In genomic region chr5:172659909-172660628, GRCh38 we compare ENCODE assay signal across 8 cellular contexts. TPM values are rescaled to one million over a fixed set of nuclear protein-coding genes. Genes with fewer than 3 reads are reported as not detected.
DNase-seq lines count a peak whose midpoint lies in the region; ATAC-seq and TF ChIP-seq lines count a peak whose summit lies in the region.

No MANE protein-coding gene starts in this region.

- DNase-seq in SK-N-DZ (ENCODE audit: low spot score) (peak; percentile 78), fibroblast of pulmonary artery (ENCODE audit: low read depth) (peak; percentile 71), neural crest cell (ENCODE audit: low read depth, low spot score) (peak; percentile 65), PC-9 (no peak), NCI-H82 (lab: John Stamatoyannopoulos, UW) (no peak)
- no peak for DNase-seq in T-helper 2 cell treated with Interferon-gamma antibody and Interleukin-4, amounts not matched to agents 5 μg/mL and 100 μg/mL, for 36 hours (ENCODE audit: low spot score)

- no peaks in the 10 kb centered on the region for H3K27me3 ChIP-seq in PC-9 (ENCODE audit: insufficient read depth, low read depth)

- no peaks in the 10 kb centered on the region for H3K9me2 ChIP-seq in PC-9 (ENCODE audit: insufficient read depth)

- peaks cover 63% of the 10 kb centered on the region for H3K4me1 Mint-ChIP-seq in neural crest cell
- no peaks in the 10 kb centered on the region for H3K4me1 Mint-ChIP-seq in T-helper 2 cell treated with Interferon-gamma antibody and Interleukin-4, amounts not matched to agents 5 μg/mL and 100 μg/mL, for 36 hours (ENCODE audit: low read depth)

- H2AFZ ChIP-seq in PC-9, result no peak overlapping the region

- no TSS peak for BruUV-seq in PC-9 (replicated peaks; lab: Mats Ljungman, UMichigan)

- H3K4me2 ChIP-seq in PC-9, result no peak overlapping the region

- H3K36me3 Mint-ChIP-seq in neural crest cell (ENCODE audit: low read depth), result no peaks in the 10 kb centered on the region
- no peaks in the 10 kb centered on the region for H3K36me3 Mint-ChIP-seq in T-helper 2 cell treated with Interferon-gamma antibody and Interleukin-4, amounts not matched to agents 5 μg/mL and 100 μg/mL, for 36 hours (ENCODE audit: low read depth)

- H3K4me3 Mint-ChIP-seq in neural crest cell, result peak overlapping the region; percentile 58
- no peak overlapping the region for H3K4me3 Mint-ChIP-seq in T-helper 2 cell treated with Interferon-gamma antibody and Interleukin-4, amounts not matched to agents 5 μg/mL and 100 μg/mL, for 36 hours

- no peak overlapping the region for H3K4me3 ChIP-seq in fibroblast of pulmonary artery (replicated peaks; ENCODE audit: low read depth, low read length)
- no peak overlapping the region for H3K4me3 ChIP-seq in PC-9

- H4K20me1 ChIP-seq in PC-9 (ENCODE audit: insufficient read depth), result no peaks in the 10 kb centered on the region

- no peaks in the 10 kb centered on the region for H3F3A ChIP-seq in PC-9 (ENCODE audit: insufficient read depth, low read depth)

- no peaks in the 10 kb centered on the region for H3K27me3 Mint-ChIP-seq in neural crest cell (ENCODE audit: low read depth)
- H3K27me3 Mint-ChIP-seq in T-helper 2 cell treated with Interferon-gamma antibody and Interleukin-4, amounts not matched to agents 5 μg/mL and 100 μg/mL, for 36 hours (ENCODE audit: low read depth), result no peaks in the 10 kb centered on the region

- no peaks in the 10 kb centered on the region for H3K4me1 ChIP-seq in PC-9 (replicated peaks; ENCODE audit: insufficient read depth)

- POLR2A ChIA-PET in PC-9 (lab: Charles Lee; ENCODE audit: unreplicated experiment), result no interaction called here

- H3K9me3 ChIP-seq in PC-9 (ENCODE audit: insufficient read depth, low read depth), result peaks cover 5% of the 10 kb centered on the region; the same call in 1 of the 2 replicates

- H3K27ac ChIP-seq in PC-9, result no peak overlapping the region

- no peaks in the 10 kb centered on the region for H3K79me2 ChIP-seq in PC-9 (ENCODE audit: low read depth)

- peak; percentile 51 for ATAC-seq in GM19043 (IDR thresholded peaks at IDR 0.05; ENCODE audit: low read depth, unreplicated experiment)
- ATAC-seq in GM21717 (IDR thresholded peaks at IDR 0.05; ENCODE audit: unreplicated experiment), result no peak

- no peaks in the 10 kb centered on the region for H3K36me3 ChIP-seq in PC-9 (ENCODE audit: low read depth)

- H3K27ac Mint-ChIP-seq in neural crest cell (ENCODE audit: unreplicated experiment), result peak overlapping the region; percentile 99
- H3K27ac Mint-ChIP-seq in T-helper 2 cell treated with Interferon-gamma antibody and Interleukin-4, amounts not matched to agents 5 μg/mL and 100 μg/mL, for 36 hours, result no peak overlapping the region

- H3K9me3 Mint-ChIP-seq in neural crest cell, result no peaks in the 10 kb centered on the region
- peaks cover 3% of the 10 kb centered on the region for H3K9me3 Mint-ChIP-seq in T-helper 2 cell treated with Interferon-gamma antibody and Interleukin-4, amounts not matched to agents 5 μg/mL and 100 μg/mL, for 36 hours

- intact Hi-C loops in PC-9 (cut with micrococcal nuclease; ENCODE audit: unreplicated experiment), result no loop called here

- CTCF ChIA-PET in PC-9 (lab: Charles Lee), result no interaction called here

- no peak for TF ChIP-seq CTCF in fibroblast of pulmonary artery (IDR thresholded peaks at IDR 0.05; ENCODE audit: low read length, missing control alignments)
- TF ChIP-seq CTCF in neural crest cell (conservative IDR thresholded peaks at IDR 0.05), result no peak
- no peak for TF ChIP-seq CTCF in PC-9 (conservative IDR thresholded peaks at IDR 0.05)

RNA-seq across cellular contexts. Expression of gene NEURL1B, which starts 19.0 kb away (rescaled TPM):
- 11.1 and 16.8 TPM in 2 replicates for polyA plus RNA-seq in SK-N-DZ (2014; cell fraction: cytosol; rRNA removed)
- polyA plus RNA-seq in SK-N-DZ (2014; cell fraction: nucleus; rRNA removed), result 18.0 and 21.0 TPM in 2 replicates
- 5.7 and 6.1 TPM in 2 replicates for total RNA-seq in neural crest cell
- total RNA-seq in PC-9 (2021), result 14.3 and 20.4 TPM in 2 replicates

Comparison
In these comparisons a context has a peak if more than half of its experiments do, and no peak if none do; other contexts are left out.
1. DNase-seq: peak in SK-N-DZ (single experiment), fibroblast of pulmonary artery (single experiment) and neural crest cell (single experiment); none in PC-9 (0 of 2), NCI-H82 (single experiment) and T-helper 2 cell treated with Interferon-gamma antibody and Interleukin-4, amounts not matched to agents 5 μg/mL and 100 μg/mL, for 36 hours (single experiment).